Comparison of ENCODE assay signal across 10 cellular contexts in the genomic region with DNA sequence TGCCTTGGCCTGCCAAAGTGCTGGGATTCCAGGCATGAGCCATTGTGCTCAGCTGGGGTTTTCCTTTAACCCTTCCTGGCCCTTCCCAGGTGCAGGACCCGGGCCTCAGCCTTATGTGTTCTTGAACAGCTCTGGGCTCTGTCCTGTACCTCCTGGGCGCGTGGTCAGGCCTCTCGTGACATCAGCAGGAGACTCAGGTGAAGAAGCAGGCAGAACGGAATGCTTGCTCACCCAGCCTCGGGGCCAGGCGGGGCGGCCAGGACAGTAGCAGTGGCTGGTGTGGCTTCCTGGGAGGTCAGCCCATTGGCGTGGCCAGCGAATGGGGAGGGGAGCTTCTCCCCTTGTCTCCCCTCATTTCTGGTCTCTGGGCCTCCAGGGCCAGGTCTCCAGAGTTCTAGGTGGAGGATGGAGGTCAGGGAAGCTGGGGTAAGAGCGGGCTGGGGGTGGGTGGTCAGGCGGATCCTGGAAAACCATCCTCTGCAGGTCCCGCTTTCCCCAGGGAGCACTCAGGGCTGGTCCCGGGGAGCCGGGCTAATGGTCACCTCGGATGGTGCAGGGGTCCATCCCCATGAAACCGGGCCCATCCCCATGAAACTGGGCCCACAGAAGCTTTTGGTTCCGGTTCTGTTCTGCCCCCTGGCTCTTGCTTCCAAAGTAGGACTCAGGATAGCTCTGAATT.
DNase-seq lines count a peak whose midpoint lies in the region; ATAC-seq, FAIRE-seq and TF ChIP-seq lines count a peak whose summit lies in the region.
"Had no signal": no experiment of that assay in that cellular context is flagged by ENCODE, and none has a peak within 500 bp of the region (broad histone marks: within the 10 kb centered on the region; RNA-seq: fewer than 3 reads in every experiment).

No MANE protein-coding gene starts in this region.

- peaks cover 55% of the 10 kb centered on the region for H3K4me1 ChIP-seq in HepG2 (ENCODE audit: insufficient read depth, low read length)
- H3K4me1 ChIP-seq in stomach smooth muscle (ENCODE audit: control insufficient read depth, insufficient read depth, low read length) = peaks cover 89% of the 10 kb centered on the region
- peaks cover 0 to 24% (median 0%) of the 10 kb centered on the region in 3 donors for H3K4me1 ChIP-seq in pancreas

- CTCF ChIA-PET in HepG2 (lab: Yijun Ruan, JAX; ENCODE audit: low intra/inter-chr PET ratio, low total read pairs) = no interaction called here

- peaks cover 43% of the 10 kb centered on the region for H3K4me1 Mint-ChIP-seq in activated T-helper 2 cell treated with anti-CD3 and anti-CD28 coated beads, Interferon-gamma antibody, Interleukin-2, Interleukin-4, amounts not matched to agents 10 μg/mL and 5 μg/mL and 100 μg/mL, durations not matched to agents 14 hours and 24 hours and 36 hours (ENCODE audit: low read depth)

- no peak for TF ChIP-seq RAD21 in HepG2 (CRISPR knock-in tag; IDR thresholded peaks at IDR 0.05)

- peaks cover 34% of the 10 kb centered on the region for H3K79me2 ChIP-seq in HepG2 (ENCODE audit: insufficient read depth, low read length)

- intact Hi-C loops in activated T-helper 2 cell treated with anti-CD3 and anti-CD28 coated beads, Interferon-gamma antibody, Interleukin-2, Interleukin-4, amounts not matched to agents 10 μg/mL and 5 μg/mL and 100 μg/mL, durations not matched to agents 14 hours and 24 hours and 36 hours (cut with micrococcal nuclease) = no loop called here
- intact Hi-C loops in HepG2 (cut with micrococcal nuclease; ENCODE audit: unreplicated experiment) = no loop called here
- intact Hi-C loops in pancreas (cut with DNase I) = no loop called here

- no peak overlapping the region for H2AFZ ChIP-seq in HepG2 (ENCODE audit: low read length)

- TF ChIP-seq CTCF in HepG2 (CRISPR knock-in tag; IDR thresholded peaks at IDR 0.05) = no peak
- TF ChIP-seq CTCF in pancreas (IDR thresholded peaks at IDR 0.05) = no peak

- H3K4me3 Mint-ChIP-seq in activated T-helper 2 cell treated with anti-CD3 and anti-CD28 coated beads, Interferon-gamma antibody, Interleukin-2, Interleukin-4, amounts not matched to agents 10 μg/mL and 5 μg/mL and 100 μg/mL, durations not matched to agents 14 hours and 24 hours and 36 hours (ENCODE audit: low read depth) = no peak overlapping the region

- FAIRE-seq in HepG2 (lab: Jason Lieb, UNC) = no peak
- FAIRE-seq in pancreas (lab: Jason Lieb, UNC) = no peak
- FAIRE-seq: frontal cortex had no signal

- peaks cover 71% of the 10 kb centered on the region for H4K20me1 ChIP-seq in HepG2 (ENCODE audit: insufficient read depth, low read length)

- WGBS in HepG2 (ENCODE audit: low lambda C conversion rate) = 97% methylated on average over 18 of the region's 18 CpGs
- 93 to 96% methylated on average over 18 of the region's 18 CpGs for WGBS in pancreas, 2 donors

- H3K9me3 ChIP-seq in HepG2 (ENCODE audit: low read length) (no peaks in the 10 kb centered on the region), stomach smooth muscle (ENCODE audit: control insufficient read depth in 2 of 2, low read length in 2 of 2) (no peaks in the 10 kb centered on the region), pancreas (no peaks in the 10 kb centered on the region)

- POLR2A ChIA-PET in HepG2 (lab: Yijun Ruan, JAX) = no interaction called here

- no peaks in the 10 kb centered on the region for H3K9me3 Mint-ChIP-seq in activated T-helper 2 cell treated with anti-CD3 and anti-CD28 coated beads, Interferon-gamma antibody, Interleukin-2, Interleukin-4, amounts not matched to agents 10 μg/mL and 5 μg/mL and 100 μg/mL, durations not matched to agents 14 hours and 24 hours and 36 hours

- H3K9ac ChIP-seq in HepG2 (ENCODE audit: insufficient read depth, low read depth, low read length) (no peak overlapping the region), stomach smooth muscle (ENCODE audit: low read length in 2 of 2) (peak overlapping the region; percentile 36 to 54)

- H3K36me3 ChIP-seq in HepG2 (replicated peaks in 1 of 2; ENCODE audit: control insufficient read depth in 1 of 2, insufficient read depth in 2 of 2, low read length in 2 of 2) (peaks cover 43 to 68% of the 10 kb centered on the region in 2 experiments; a peak in 4 of 5 replicates), stomach smooth muscle (ENCODE audit: control insufficient read depth in 2 of 2, insufficient read depth in 2 of 2, low read length in 2 of 2) (no peaks in the 10 kb centered on the region), pancreas (no peaks in the 10 kb centered on the region)

- H3K27ac Mint-ChIP-seq in activated T-helper 2 cell treated with anti-CD3 and anti-CD28 coated beads, Interferon-gamma antibody, Interleukin-2, Interleukin-4, amounts not matched to agents 10 μg/mL and 5 μg/mL and 100 μg/mL, durations not matched to agents 14 hours and 24 hours and 36 hours = peak overlapping the region; percentile 33

- in situ Hi-C loops in HepG2 (cut with HindIII; ENCODE audit: extremely low pct_ligation_motif_present, low pct_unique_long_range_greater_than_20kb) = no loop called here

- H3K36me3 Mint-ChIP-seq in activated T-helper 2 cell treated with anti-CD3 and anti-CD28 coated beads, Interferon-gamma antibody, Interleukin-2, Interleukin-4, amounts not matched to agents 10 μg/mL and 5 μg/mL and 100 μg/mL, durations not matched to agents 14 hours and 24 hours and 36 hours (ENCODE audit: low read depth) = peaks cover 16% of the 10 kb centered on the region

- no peak overlapping the region for H3K4me2 ChIP-seq in HepG2 (ENCODE audit: low read depth, low read length)

- H3K27me3 ChIP-seq in HepG2 (ENCODE audit: control insufficient read depth in 1 of 2, insufficient read depth in 2 of 2, low read length in 2 of 2) = no peaks in the 10 kb centered on the region
- no peaks in the 10 kb centered on the region for H3K27me3 ChIP-seq in stomach smooth muscle (ENCODE audit: control insufficient read depth in 1 of 2, insufficient read depth in 2 of 2, low read length in 2 of 2)
- H3K27me3 ChIP-seq in pancreas = no peaks in the 10 kb centered on the region

- DNase-seq in HPDE6-E6E7 (ENCODE audit: extremely low spot score) = peak; percentile 47
- no peak for DNase-seq in activated T-helper 2 cell treated with anti-CD3 and anti-CD28 coated beads, Interferon-gamma antibody, Interleukin-2, Interleukin-4, amounts not matched to agents 10 μg/mL and 5 μg/mL and 100 μg/mL, durations not matched to agents 14 hours and 24 hours and 36 hours (ENCODE audit: low spot score)
- no peak for DNase-seq in HepG2 (ENCODE audit: low spot score)
- DNase-seq in MV-4-11 (lab: John Stamatoyannopoulos, UW) = no peak
- DNase-seq in pancreas = no peak
- DNase-seq in NCI-H146 treated with DMSO at 0.1 percent for 48 hours (lab: John Stamatoyannopoulos, UW; ENCODE audit: unreplicated experiment) = no peak
- DNase-seq: anterior cingulate cortex had no signal

- TF ChIP-seq POLR2A in HepG2 (IDR thresholded peaks at IDR 0.05; ENCODE audit: insufficient read depth in 1 of 2, low read depth in 2 of 2, low read length in 2 of 2) = 0 out of 4 replicates have a peak, but pooled peaks of 1 of the 2 experiments have one; percentile 13

- ATAC-seq in HepG2 (no peak), pancreas (no peak)
- ATAC-seq: activated CD4-positive, CD25-positive, alpha-beta regulatory T cell treated with anti-CD3 and anti-CD28 coated beads, Interleukin-2, amount 50 U/mL, for 24 hours had no signal

- TF ChIP-seq EP300 in HepG2 (IDR thresholded peaks at IDR 0.05; ENCODE audit: low read depth in 2 of 2, low read length in 2 of 2) (no peak), HepG2 (CRISPR knock-in tag; IDR thresholded peaks at IDR 0.05; ENCODE audit: borderline replicate concordance) (no peak)

- BruUV-seq in HepG2 (replicated peaks; lab: Mats Ljungman, UMichigan) = no TSS peak

- H3K4me3 ChIP-seq in HepG2 (replicated peaks in 1 of 3; ENCODE audit: insufficient read depth in 1 of 3, low read depth in 2 of 3, low read length in 3 of 3) (no peak overlapping the region), stomach smooth muscle (ENCODE audit: low read length in 2 of 2) (no peak overlapping the region), pancreas (no peak overlapping the region)

- no peaks in the 10 kb centered on the region for H3K27me3 Mint-ChIP-seq in activated T-helper 2 cell treated with anti-CD3 and anti-CD28 coated beads, Interferon-gamma antibody, Interleukin-2, Interleukin-4, amounts not matched to agents 10 μg/mL and 5 μg/mL and 100 μg/mL, durations not matched to agents 14 hours and 24 hours and 36 hours (ENCODE audit: low read depth)

- H3K27ac ChIP-seq in HepG2 (ENCODE audit: extremely low read length, insufficient read depth, low read length) = no peak overlapping the region
- H3K27ac ChIP-seq in stomach smooth muscle (ENCODE audit: low read length) = peak overlapping the region; percentile 100
- H3K27ac ChIP-seq in pancreas = peak overlapping the region in 2 of 4 donors; percentile 71 to 78

TF ChIP-seq in HepG2, 621 proteins besides CTCF, POLR2A, EP300 and RAD21 (continues in another document):
- no peak for TF ChIP-seq TBX2 (CRISPR knock-in tag; IDR thresholded peaks at IDR 0.05; ENCODE audit: borderline replicate concordance)
- peak; percentile 70 for TF ChIP-seq RBM22 (optimal IDR thresholded peaks at IDR 0.05; ENCODE audit: low read length)
- TF ChIP-seq NFIB (CRISPR knock-in tag; IDR thresholded peaks at IDR 0.05; ENCODE audit: borderline replicate concordance) = no peak
- no peak for TF ChIP-seq ZNF232 (CRISPR knock-in tag; IDR thresholded peaks at IDR 0.05; ENCODE audit: borderline replicate concordance)
- no peak for TF ChIP-seq SNAI1 (CRISPR knock-in tag; IDR thresholded peaks at IDR 0.05; ENCODE audit: borderline replicate concordance)
